In the genomic region with DNA sequence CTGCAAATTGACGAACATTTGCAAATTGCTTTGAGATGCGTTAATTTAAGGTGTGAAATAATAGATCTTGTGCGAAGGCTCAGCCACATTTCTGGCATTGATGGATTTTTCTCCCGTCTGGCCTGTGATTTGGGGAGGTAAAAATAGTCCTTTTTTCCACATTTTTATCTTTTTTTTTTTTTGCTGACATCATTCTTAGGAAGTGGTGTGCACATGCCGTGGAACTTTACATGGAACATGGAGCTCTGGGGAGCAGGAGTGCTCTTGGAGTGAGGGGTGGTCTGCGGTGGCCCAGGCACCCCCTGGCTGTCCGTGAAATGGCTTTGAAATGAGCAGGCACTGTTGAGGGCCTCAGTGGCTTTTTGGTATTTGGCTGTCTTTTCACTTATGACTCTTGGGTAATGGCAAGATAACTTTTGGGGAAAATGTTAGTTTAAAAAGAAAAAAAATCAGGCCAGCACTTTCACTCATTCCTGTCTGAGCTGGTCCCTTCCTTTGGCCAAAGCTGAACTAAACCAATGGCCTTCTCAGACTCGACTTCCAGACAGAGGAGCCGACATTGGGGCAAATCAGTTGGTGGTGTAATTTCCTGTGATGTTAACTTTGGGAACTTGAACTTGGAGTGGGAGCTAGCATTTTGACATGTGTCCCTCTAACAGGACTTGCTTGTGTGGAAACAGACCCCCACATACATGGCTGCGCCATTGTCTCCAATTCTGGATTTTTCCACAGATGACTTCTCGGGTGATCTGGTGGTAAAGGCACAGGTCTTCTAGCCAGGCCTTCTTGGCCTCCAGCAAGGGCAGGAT, we compare ENCODE assay signal across 10 cellular contexts. TPM values are rescaled to one million over a fixed set of nuclear protein-coding genes. Genes with fewer than 3 reads are reported as not detected.
DNase-seq lines count a peak whose midpoint lies in the region; ATAC-seq and TF ChIP-seq lines count a peak whose summit lies in the region.
"Had no signal": no experiment of that assay in that cellular context is flagged by ENCODE, and none has a peak within 500 bp of the region (broad histone marks: within the 10 kb centered on the region; RNA-seq: fewer than 3 reads in every experiment).

No MANE protein-coding gene starts in this region.

- H3K27ac ChIP-seq in HUES64 (ENCODE audit: low read depth, low read length) (peak overlapping the region; percentile 29; the same call in 1 of the 2 replicates), mammary epithelial cell (ENCODE audit: insufficient read depth, low read depth, low read length) (no peak overlapping the region), suprapubic skin (peak overlapping the region; percentile 13)

- peaks cover 2% of the 10 kb centered on the region for H3K27me3 Mint-ChIP-seq in mesothelial cell of epicardium (ENCODE audit: low read depth)
- peaks cover 16% of the 10 kb centered on the region for H3K27me3 Mint-ChIP-seq in activated T-cell treated with anti-CD3 and anti-CD28 coated beads, Interleukin-2, amount 50 U/mL, for 4 hours (ENCODE audit: low read depth)

- no peaks in the 10 kb centered on the region for H3K36me3 Mint-ChIP-seq in mesothelial cell of epicardium
- no peaks in the 10 kb centered on the region for H3K36me3 Mint-ChIP-seq in activated T-cell treated with anti-CD3 and anti-CD28 coated beads, Interleukin-2, amount 50 U/mL, for 4 hours (ENCODE audit: insufficient read depth)

- peaks cover 38% of the 10 kb centered on the region for H3K4me1 ChIP-seq in HUES64 (ENCODE audit: insufficient read depth, low read length)
- peaks cover 38% of the 10 kb centered on the region for H3K4me1 ChIP-seq in mammary epithelial cell (ENCODE audit: insufficient read depth, low read length)
- H3K4me1 ChIP-seq in suprapubic skin, result peaks cover 70% of the 10 kb centered on the region

- in situ Hi-C loops in mammary epithelial cell (cut with MboI; ENCODE audit: low sequenced_read_pairs in 2 of 2), result no loop called here

- H3K27me3 ChIP-seq in HUES64 (ENCODE audit: insufficient read depth, low read length), result no peaks in the 10 kb centered on the region
- H3K27me3 ChIP-seq in mammary epithelial cell (ENCODE audit: insufficient read depth, low read length), result no peaks in the 10 kb centered on the region
- H3K27me3 ChIP-seq in suprapubic skin, result no peaks in the 10 kb centered on the region

- H3K4me3 ChIP-seq in HUES64 (ENCODE audit: low read length) (no peak overlapping the region), mammary epithelial cell (replicated peaks in 1 of 3; ENCODE audit: insufficient read depth in 1 of 3, low read depth in 2 of 3, low read length in 3 of 3) (no peak overlapping the region), suprapubic skin (peak overlapping the region; percentile 8)

- H3K9me3 ChIP-seq in HUES64 (ENCODE audit: insufficient read depth, low read depth, low read length) (no peaks in the 10 kb centered on the region), mammary epithelial cell (replicated peaks; ENCODE audit: insufficient read depth, low read length) (no peaks in the 10 kb centered on the region), suprapubic skin (no peaks in the 10 kb centered on the region)

- H3K4me2 ChIP-seq in mammary epithelial cell (ENCODE audit: insufficient read depth, low read depth, low read length), result peak overlapping the region; percentile 46

- BruUV-seq in mammary epithelial cell (replicated peaks; lab: Mats Ljungman, UMichigan), result no TSS peak

- TF ChIP-seq POLR2A in suprapubic skin (IDR thresholded peaks at IDR 0.05), result no peak

- no peak overlapping the region for H2AFZ ChIP-seq in mammary epithelial cell (ENCODE audit: low read depth, low read length)

- ATAC-seq in activated T-cell treated with anti-CD3 and anti-CD28 coated beads, Interleukin-2, amount 50 U/mL, for 4 hours, result no peak
- ATAC-seq: activated T-cell treated with anti-CD3 and anti-CD28 coated beads, Interleukin-2, amount 50 U/mL, for 72 hours had no signal

- H3K9me3 Mint-ChIP-seq in mesothelial cell of epicardium, result no peaks in the 10 kb centered on the region
- H3K9me3 Mint-ChIP-seq in activated T-cell treated with anti-CD3 and anti-CD28 coated beads, Interleukin-2, amount 50 U/mL, for 4 hours, result no peaks in the 10 kb centered on the region
- H3K9me3 Mint-ChIP-seq: activated T-cell treated with anti-CD3 and anti-CD28 coated beads, Interleukin-2, amount 50 U/mL, for 72 hours had no signal

- dilution Hi-C loops in mammary epithelial cell (cut with HindIII; ENCODE audit: low sequenced_read_pairs), result no loop called here

- no peaks in the 10 kb centered on the region for H4K20me1 ChIP-seq in mammary epithelial cell (ENCODE audit: insufficient read depth, low read length)

- peaks cover 45% of the 10 kb centered on the region for H3K4me1 Mint-ChIP-seq in mesothelial cell of epicardium
- H3K4me1 Mint-ChIP-seq in activated T-cell treated with anti-CD3 and anti-CD28 coated beads, Interleukin-2, amount 50 U/mL, for 4 hours (ENCODE audit: low read depth), result peaks cover 45% of the 10 kb centered on the region

- intact Hi-C loops in mammary epithelial cell (cut with micrococcal nuclease), result no loop called here

- peaks cover 87% of the 10 kb centered on the region for H3K79me2 ChIP-seq in mammary epithelial cell (ENCODE audit: insufficient read depth, low read length)

- H3K36me3 ChIP-seq in HUES64 (ENCODE audit: insufficient read depth, low read length) (no peaks in the 10 kb centered on the region), mammary epithelial cell (ENCODE audit: insufficient read depth, low read length) (peaks cover 4% of the 10 kb centered on the region), suprapubic skin (no peaks in the 10 kb centered on the region)

- TF ChIP-seq CTCF in mammary epithelial cell (conservative IDR thresholded peaks at IDR 0.05 in 1 of 2, IDR thresholded peaks at IDR 0.05 in 1 of 2; ENCODE audit: extremely low read depth in 1 of 2, insufficient read depth in 1 of 2, low read depth in 1 of 2, low read length in 2 of 2) (no peak), mesothelial cell of epicardium (IDR thresholded peaks at IDR 0.05; ENCODE audit: unreplicated experiment) (no peak), suprapubic skin (IDR thresholded peaks at IDR 0.05) (no peak)

- CTCF ChIA-PET in mammary epithelial cell (lab: Charles Lee; ENCODE audit: low non-redundant PET), result no interaction called here

- peak overlapping the region; percentile 83 for H3K27ac Mint-ChIP-seq in mesothelial cell of epicardium
- H3K27ac Mint-ChIP-seq: activated T-cell treated with anti-CD3 and anti-CD28 coated beads, Interleukin-2, amount 50 U/mL, for 72 hours had no signal

- H3K9ac ChIP-seq in HUES64 (ENCODE audit: low read depth, low read length) (no peak overlapping the region), mammary epithelial cell (ENCODE audit: insufficient read depth, low read length) (no peak overlapping the region)

- no peak for DNase-seq in mammary epithelial cell
- DNase-seq in mesothelial cell of epicardium (ENCODE audit: low spot score in 2 of 2, unreplicated experiment in 2 of 2), result no peak
- no peak for DNase-seq in suprapubic skin (ENCODE audit: low spot score in 2 of 2)
- no peak for DNase-seq in NCI-H1436 (lab: John Stamatoyannopoulos, UW)
- no peak for DNase-seq in NOMO-1 treated with DMSO at 0.1 percent for 48 hours (lab: John Stamatoyannopoulos, UW; ENCODE audit: unreplicated experiment)
- no peak for DNase-seq in NCI-H187 (lab: John Stamatoyannopoulos, UW)
- no peak for DNase-seq in activated T-cell treated with anti-CD3 and anti-CD28 coated beads, Interleukin-2, amount 50 U/mL, for 4 hours
- DNase-seq: activated T-cell treated with anti-CD3 and anti-CD28 coated beads, Interleukin-2, amount 50 U/mL, for 72 hours; SHP77 treated with DMSO at 0.1 percent for 48 hours had no signal

- TF ChIP-seq EP300 in suprapubic skin (IDR thresholded peaks at IDR 0.05), result no peak

- H3K4me3 Mint-ChIP-seq in mesothelial cell of epicardium, result peak overlapping the region; percentile 10
- no peak overlapping the region for H3K4me3 Mint-ChIP-seq in activated T-cell treated with anti-CD3 and anti-CD28 coated beads, Interleukin-2, amount 50 U/mL, for 4 hours
- H3K4me3 Mint-ChIP-seq: activated T-cell treated with anti-CD3 and anti-CD28 coated beads, Interleukin-2, amount 50 U/mL, for 72 hours had no signal

- 82% methylated on average over 11 of the region's 11 CpGs for WGBS in HUES64
- WGBS in mammary epithelial cell (ENCODE audit: low coverage, missing lambda C conversion rate), result 93% methylated on average over 11 of the region's 11 CpGs
- WGBS in suprapubic skin, result 80% methylated on average over 11 of the region's 11 CpGs

RNA-seq across cellular contexts. Expression of a gene that starts 4.2 kb away (rescaled TPM):
- 9.8 TPM for polyA plus RNA-seq in HUES64 (2013, experiment 1 of 2)
- 14.3 TPM for polyA plus RNA-seq in HUES64 (2013, experiment 2 of 2)
- total RNA-seq in mammary epithelial cell (10 to 100 TPM; 41.3 to 41.7 TPM), mesothelial cell of epicardium (40.5 to 45.5 TPM (median 42.9 TPM) in 3 replicates), suprapubic skin (10 to 100 TPM in 2 of 4 donors, 1 to 10 TPM in 2; 5.4 to 17.5 (median 10.6) TPM)
- 50.6 TPM for polyA plus RNA-seq in mammary epithelial cell
- polyA minus RNA-seq in mammary epithelial cell, result 68.8 TPM
- total RNA-seq in activated T-cell treated with anti-CD3 and anti-CD28 coated beads, Interleukin-2, amount 50 U/mL, for 4 hours, result 10 to 100 TPM; 29.8 to 46.1 (median 43.0) TPM
